In genomic region chr4:5050520-5050955, GRCh38 we compare ENCODE assay signal across 9 cellular contexts. TPM values are rescaled to one million over a fixed set of nuclear protein-coding genes. Genes with fewer than 3 reads are reported as not detected.
DNase-seq lines count a peak whose midpoint lies in the region; ATAC-seq, FAIRE-seq and TF ChIP-seq lines count a peak whose summit lies in the region.
"Had no signal": no experiment of that assay in that cellular context is flagged by ENCODE, and none has a peak within 500 bp of the region (broad histone marks: within the 10 kb centered on the region; RNA-seq: fewer than 3 reads in every experiment).

No MANE protein-coding gene starts in this region.

- H3K27ac Mint-ChIP-seq in activated CD8-positive, alpha-beta memory T cell treated with anti-CD3 and anti-CD28 coated beads, Interleukin-2, amount 10 ng/mL, durations not matched to agents 7 days and 5 days = no peak overlapping the region
- H3K27ac Mint-ChIP-seq in naive thymus-derived CD8-positive, alpha-beta T cell = peak overlapping the region in 1 of 10 donors; percentile 51

- CTCF ChIA-PET in activated CD8-positive, alpha-beta memory T cell treated with anti-CD3 and anti-CD28 coated beads, Interleukin-2, amount 10 ng/mL, durations not matched to agents 7 days and 5 days (lab: Charles Lee) = no interaction called here

- POLR2A ChIA-PET in naive thymus-derived CD8-positive, alpha-beta T cell (lab: Charles Lee) = no interaction called here

- H3K27me3 Mint-ChIP-seq in activated CD8-positive, alpha-beta memory T cell treated with anti-CD3 and anti-CD28 coated beads, Interleukin-2, amount 10 ng/mL, durations not matched to agents 7 days and 5 days = peaks cover 52% of the 10 kb centered on the region
- H3K27me3 Mint-ChIP-seq in naive thymus-derived CD8-positive, alpha-beta T cell = peaks cover 32 to 62% (median 43%) of the 10 kb centered on the region in 5 donors

- peak overlapping the region; percentile 94 to 100 (median 98) for H3K4me2 ChIP-seq in BLaER1 treated with 17β-estradiol and CSF1 and Interleukin-3, amounts not matched to agents 10 nM and 100 nM

- peaks cover 7 to 13% (median 11%) of the 10 kb centered on the region in 11 experiments; a peak in 20 of 22 replicates for H3K9me3 ChIP-seq in BLaER1 treated with 17β-estradiol and CSF1 and Interleukin-3, amounts not matched to agents 10 nM and 100 nM (replicated peaks in 1 of 11)

- peak overlapping the region in 10 of 11 experiments; percentile 28 to 78 (median 70); a peak in 19 of 22 replicates for H3K27ac ChIP-seq in BLaER1 treated with 17β-estradiol and CSF1 and Interleukin-3, amounts not matched to agents 10 nM and 100 nM
- H3K27ac ChIP-seq in foreskin keratinocyte = no peak overlapping the region

- peaks cover 7% of the 10 kb centered on the region for H3K4me1 Mint-ChIP-seq in activated CD8-positive, alpha-beta memory T cell treated with anti-CD3 and anti-CD28 coated beads, Interleukin-2, amount 10 ng/mL, durations not matched to agents 7 days and 5 days
- peaks cover 9 to 21% (median 16%) of the 10 kb centered on the region in 4 donors for H3K4me1 Mint-ChIP-seq in naive thymus-derived CD8-positive, alpha-beta T cell

- H3K4me3 ChIP-seq in BLaER1 treated with 17β-estradiol and CSF1 and Interleukin-3, amounts not matched to agents 10 nM and 100 nM = peak overlapping the region; percentile 65 to 83 (median 75)

- no peaks in the 10 kb centered on the region for H3K9me3 Mint-ChIP-seq in activated CD8-positive, alpha-beta memory T cell treated with anti-CD3 and anti-CD28 coated beads, Interleukin-2, amount 10 ng/mL, durations not matched to agents 7 days and 5 days (ENCODE audit: low read depth)
- peaks cover 0 to 2% (median 0%) of the 10 kb centered on the region in 9 donors for H3K9me3 Mint-ChIP-seq in naive thymus-derived CD8-positive, alpha-beta T cell

- DNase-seq in NCI-H2029 (lab: John Stamatoyannopoulos, UW) = peak; percentile 13
- DNase-seq in activated CD8-positive, alpha-beta memory T cell treated with anti-CD3 and anti-CD28 coated beads, Interleukin-2, amount 10 ng/mL, durations not matched to agents 7 days and 5 days = peak; percentile 46
- DNase-seq in foreskin keratinocyte = peak in 1 of 2 donors; percentile 57
- peak in 1 of 10 donors; percentile 10 for DNase-seq in naive thymus-derived CD8-positive, alpha-beta T cell
- DNase-seq in urothelium cell line (ENCODE audit: low spot score) = peak; percentile 77
- DNase-seq in activated CD4-positive, CD25-positive, alpha-beta regulatory T cell treated with anti-CD3 and anti-CD28 coated beads, Interleukin-2, amount 50 U/mL, for 72 hours = no peak

- H3K4me3 Mint-ChIP-seq in activated CD8-positive, alpha-beta memory T cell treated with anti-CD3 and anti-CD28 coated beads, Interleukin-2, amount 10 ng/mL, durations not matched to agents 7 days and 5 days = no peak overlapping the region
- peak overlapping the region; percentile 69 to 88 (median 83) for H3K4me3 Mint-ChIP-seq in naive thymus-derived CD8-positive, alpha-beta T cell

- peaks cover 0 to 15% (median 12%) of the 10 kb centered on the region in 11 experiments; a peak in 16 of 22 replicates for H3K27me3 ChIP-seq in BLaER1 treated with 17β-estradiol and CSF1 and Interleukin-3, amounts not matched to agents 10 nM and 100 nM
- no peaks in the 10 kb centered on the region for H3K27me3 ChIP-seq in foreskin keratinocyte

- H3K36me3 Mint-ChIP-seq in activated CD8-positive, alpha-beta memory T cell treated with anti-CD3 and anti-CD28 coated beads, Interleukin-2, amount 10 ng/mL, durations not matched to agents 7 days and 5 days = no peaks in the 10 kb centered on the region
- H3K36me3 Mint-ChIP-seq in naive thymus-derived CD8-positive, alpha-beta T cell = no peaks in the 10 kb centered on the region

- ATAC-seq in GM18511 (IDR thresholded peaks at IDR 0.05; ENCODE audit: unreplicated experiment) = peak; percentile 63
- ATAC-seq in activated CD8-positive, alpha-beta memory T cell treated with anti-CD3 and anti-CD28 coated beads, Interleukin-2, amount 10 ng/mL, durations not matched to agents 7 days and 5 days = no peak
- peak; percentile 73 for ATAC-seq in foreskin keratinocyte
- peak; percentile 25 to 41 for ATAC-seq in naive thymus-derived CD8-positive, alpha-beta T cell

- no peaks in the 10 kb centered on the region for H3K36me3 ChIP-seq in BLaER1 treated with 17β-estradiol and CSF1 and Interleukin-3, amounts not matched to agents 10 nM and 100 nM

- peak overlapping the region; percentile 56 to 83 (median 73) for H3K9ac ChIP-seq in BLaER1 treated with 17β-estradiol and CSF1 and Interleukin-3, amounts not matched to agents 10 nM and 100 nM

- H4K20me1 ChIP-seq in BLaER1 treated with 17β-estradiol and CSF1 and Interleukin-3, amounts not matched to agents 10 nM and 100 nM = peaks cover 0 to 24% (median 6%) of the 10 kb centered on the region in 11 experiments; a peak in 8 of 22 replicates

- FAIRE-seq in urothelium cell line (lab: Jason Lieb, UNC) = no peak

- peaks cover 9 to 68% (median 48%) of the 10 kb centered on the region in 10 experiments for H3K4me1 ChIP-seq in BLaER1 treated with 17β-estradiol and CSF1 and Interleukin-3, amounts not matched to agents 10 nM and 100 nM
- H3K4me1 ChIP-seq in foreskin keratinocyte = no peaks in the 10 kb centered on the region

- peak; percentile 88 for TF ChIP-seq CTCF in foreskin keratinocyte (conservative IDR thresholded peaks at IDR 0.05)

RNA-seq across cellular contexts. Expression of gene STK32B, which starts 0.7 kb away (rescaled TPM):
- not detected for total RNA-seq in activated CD8-positive, alpha-beta memory T cell treated with anti-CD3 and anti-CD28 coated beads, Interleukin-2, amount 10 ng/mL, durations not matched to agents 7 days and 5 days
- 7.7 and 8.3 TPM in 2 replicates for total RNA-seq in foreskin keratinocyte
- 4.5 and 5.0 TPM in 2 replicates for polyA plus RNA-seq in foreskin keratinocyte
- total RNA-seq in naive thymus-derived CD8-positive, alpha-beta T cell = not detected
- not detected for polyA plus RNA-seq in naive thymus-derived CD8-positive, alpha-beta T cell
- total RNA-seq: T-helper 1 cell treated with Interleukin-12 subunit alpha and Interleukin-12 subunit beta and Interleukin-4 antibody, amounts not matched to agents 30 ng/mL and 1 ng/mL, for 36 hours had no signal

RNA-seq across cellular contexts. Expression of gene CYTL1, which starts 31.3 kb away (rescaled TPM):
- total RNA-seq in activated CD8-positive, alpha-beta memory T cell treated with anti-CD3 and anti-CD28 coated beads, Interleukin-2, amount 10 ng/mL, durations not matched to agents 7 days and 5 days = not detected
- 0.42 TPM in 1 of 2 replicates, not detected in the other for total RNA-seq in foreskin keratinocyte
- polyA plus RNA-seq in foreskin keratinocyte = 0.39 and 0.70 TPM in 2 replicates
- total RNA-seq in naive thymus-derived CD8-positive, alpha-beta T cell = not detected
- polyA plus RNA-seq in naive thymus-derived CD8-positive, alpha-beta T cell = not detected
- total RNA-seq: T-helper 1 cell treated with Interleukin-12 subunit alpha and Interleukin-12 subunit beta and Interleukin-4 antibody, amounts not matched to agents 30 ng/mL and 1 ng/mL, for 36 hours had no signal
